In genomic region chr3:169812844-169813677, GRCh38 we compare ENCODE assay signal across 8 cellular contexts. TPM values are rescaled to one million over a fixed set of nuclear protein-coding genes. Genes with fewer than 3 reads are reported as not detected.
DNase-seq lines count a peak whose midpoint lies in the region; ATAC-seq and TF ChIP-seq lines count a peak whose summit lies in the region.

Gene LRRC34 (minus strand): TSS chr3:169812904. CDS start chr3:169812548, 356 bp downstream.
Gene LRRIQ4 (plus strand): TSS chr3:169812870. CDS start chr3:169821922, 9,052 bp downstream.

- DNase-seq in GM13977 (ENCODE audit: low spot score) (peak; percentile 83), NCI-H2081 treated with DMSO at 0.1 percent for 48 hours (lab: John Stamatoyannopoulos, UW) (peak; percentile 95), left lobe of liver (ENCODE audit: low spot score) (peak; percentile 60), mesenteric fat pad (ENCODE audit: low spot score) (no peak)
- peak; percentile 66 to 69 for DNase-seq in stimulated activated CD4-positive, alpha-beta T cell treated with anti-CD3 and anti-CD28 coated beads, Interleukin-2, amount 100 ng/mL, for 48 hours

- in situ Hi-C loops in GM13977 (cut with MboI; ENCODE audit: low pct_unique_long_range_greater_than_20kb, low sequenced_read_pairs, unreplicated experiment), result no loop called here

- no peak for TF ChIP-seq CTCF in GM13977 (IDR thresholded peaks at IDR 0.05; ENCODE audit: extremely low read depth, insufficient read depth, missing control alignments)
- TF ChIP-seq CTCF in WI38 (IDR thresholded peaks at IDR 0.05; ENCODE audit: low read depth, low read length), result no peak

- peak within 1 kb of the TSS; percentile 47 for H3K27ac ChIP-seq in cingulate gyrus (ENCODE audit: low read depth, low read length)

- H3K4me3 ChIP-seq in WI38 (ENCODE audit: low read depth, low read length), result peak within 1 kb of the TSS; percentile 59

- ATAC-seq in HG02884 (IDR thresholded peaks at IDR 0.05; ENCODE audit: unreplicated experiment) (peak; percentile 42), left lobe of liver (peak; percentile 74)

RNA-seq across cellular contexts. Expression of gene LRRC34, which starts in this region (rescaled TPM):
- total RNA-seq in left lobe of liver (0.35 TPM), mesenteric fat pad (3.4 TPM)

RNA-seq across cellular contexts. Expression of gene LRRIQ4, which starts in this region (rescaled TPM):
- total RNA-seq in left lobe of liver (not detected), mesenteric fat pad (not detected)

Comparison
In these comparisons a context has a peak if more than half of its experiments do, and no peak if none do; other contexts are left out.
1. Peak in DNase-seq and ATAC-seq in left lobe of liver; RNA of the genes that start here not detected or under 1 TPM.